ENCODE assay signal across 23 cellular contexts in the genomic region with DNA sequence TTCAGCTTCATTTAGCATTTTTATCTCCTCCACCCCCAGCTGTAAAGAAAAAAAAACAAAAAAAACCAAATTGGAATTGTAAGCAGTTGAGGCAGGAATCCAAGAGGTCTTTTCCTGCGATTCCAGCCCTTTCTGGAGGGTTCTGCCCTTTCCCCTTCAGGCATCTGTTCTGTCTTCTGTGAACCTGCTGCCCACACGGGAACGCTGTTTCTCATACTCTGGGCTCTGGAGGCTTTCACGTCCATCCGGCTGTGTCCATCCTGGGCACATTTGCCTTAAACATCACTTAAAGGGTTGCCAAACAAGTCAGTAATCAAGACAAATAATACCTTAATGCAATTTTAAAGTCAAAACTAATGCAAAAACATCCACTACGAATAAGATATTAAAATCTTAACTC.
"Had no signal": no experiment of that assay in that cellular context is flagged by ENCODE, and none has a peak within 500 bp of the region (broad histone marks: within the 10 kb centered on the region; RNA-seq: fewer than 3 reads in every experiment).

No MANE protein-coding gene starts in this region.

- ATAC-seq: left cardiac atrium; naive thymus-derived CD4-positive, alpha-beta T cell; stimulated activated effector memory CD8-positive, alpha-beta T cell treated with anti-CD3 and anti-CD28 coated beads, Interleukin-12 subunit alpha, Interleukin-12 subunit beta, amount 100 ng/mL, for 72 hours; stimulated activated naive CD8-positive, alpha-beta T cell treated with anti-CD3 and anti-CD28 coated beads, Interleukin-15, Interleukin-2, amounts not matched to agents 100 U/mL and 50 U/mL, for 24 hours had no signal

- H3K27ac Mint-ChIP-seq: naive thymus-derived CD4-positive, alpha-beta T cell; nephron progenitor cell; stimulated activated effector memory CD8-positive, alpha-beta T cell treated with anti-CD3 and anti-CD28 coated beads, Interleukin-12 subunit alpha, Interleukin-12 subunit beta, amount 100 ng/mL, for 72 hours had no signal

- H3K27me3 ChIP-seq: esophagus squamous epithelium, hepatocyte, ovary, right atrium auricular region, sigmoid colon, tibial artery, upper lobe of left lung, uterus had no signal

- H3K36me3 ChIP-seq: esophagus squamous epithelium, left ventricle myocardium inferior, ovary, right atrium auricular region, sigmoid colon, tibial artery, upper lobe of left lung, uterus had no signal

- H3K4me3 ChIP-seq: esophagus squamous epithelium, hepatocyte, left ventricle myocardium inferior, lung, ovary, right atrium auricular region, sigmoid colon, tibial artery, upper lobe of left lung, uterus had no signal

- H3K4me3 Mint-ChIP-seq: naive thymus-derived CD4-positive, alpha-beta T cell; nephron progenitor cell; stimulated activated effector memory CD8-positive, alpha-beta T cell treated with anti-CD3 and anti-CD28 coated beads, Interleukin-12 subunit alpha, Interleukin-12 subunit beta, amount 100 ng/mL, for 72 hours had no signal

- H3K9me3 ChIP-seq: esophagus squamous epithelium, left ventricle myocardium inferior, ovary, right atrium auricular region, sigmoid colon, tibial artery, upper lobe of left lung, uterus had no signal

- H3K36me3 Mint-ChIP-seq: stimulated activated effector memory CD8-positive, alpha-beta T cell treated with anti-CD3 and anti-CD28 coated beads, Interleukin-12 subunit alpha, Interleukin-12 subunit beta, amount 100 ng/mL, for 72 hours had no signal

- DNase-seq: dermis blood vessel endothelial cell; esophagus squamous epithelium; foreskin melanocyte; kidney; left cardiac atrium; left ventricle myocardium inferior; mesendoderm; naive thymus-derived CD4-positive, alpha-beta T cell; nephron progenitor cell; nucleus accumbens; ovary; sigmoid colon; small intestine; stimulated activated CD4-positive, alpha-beta T cell treated with anti-CD3 and anti-CD28 coated beads, Interleukin-4, amount 100 ng/mL, for 1 hour; stimulated activated CD8-positive, alpha-beta memory T cell treated with anti-CD3 and anti-CD28 coated beads, Interleukin-4, amount 100 ng/mL, for 48 hours; stimulated activated naive CD8-positive, alpha-beta T cell treated with anti-CD3 and anti-CD28 coated beads, Interleukin-15, Interleukin-2, amounts not matched to agents 100 U/mL and 50 U/mL, for 24 hours; tibial artery; upper lobe of left lung; uterus had no signal

- H3K9me3 Mint-ChIP-seq: naive thymus-derived CD4-positive, alpha-beta T cell; stimulated activated effector memory CD8-positive, alpha-beta T cell treated with anti-CD3 and anti-CD28 coated beads, Interleukin-12 subunit alpha, Interleukin-12 subunit beta, amount 100 ng/mL, for 72 hours had no signal

- H3K27ac ChIP-seq: hepatocyte, left ventricle myocardium inferior, ovary, right atrium auricular region, tibial artery, upper lobe of left lung had no signal
